8 cellular contexts compared by ENCODE assay signal in the genomic region with DNA sequence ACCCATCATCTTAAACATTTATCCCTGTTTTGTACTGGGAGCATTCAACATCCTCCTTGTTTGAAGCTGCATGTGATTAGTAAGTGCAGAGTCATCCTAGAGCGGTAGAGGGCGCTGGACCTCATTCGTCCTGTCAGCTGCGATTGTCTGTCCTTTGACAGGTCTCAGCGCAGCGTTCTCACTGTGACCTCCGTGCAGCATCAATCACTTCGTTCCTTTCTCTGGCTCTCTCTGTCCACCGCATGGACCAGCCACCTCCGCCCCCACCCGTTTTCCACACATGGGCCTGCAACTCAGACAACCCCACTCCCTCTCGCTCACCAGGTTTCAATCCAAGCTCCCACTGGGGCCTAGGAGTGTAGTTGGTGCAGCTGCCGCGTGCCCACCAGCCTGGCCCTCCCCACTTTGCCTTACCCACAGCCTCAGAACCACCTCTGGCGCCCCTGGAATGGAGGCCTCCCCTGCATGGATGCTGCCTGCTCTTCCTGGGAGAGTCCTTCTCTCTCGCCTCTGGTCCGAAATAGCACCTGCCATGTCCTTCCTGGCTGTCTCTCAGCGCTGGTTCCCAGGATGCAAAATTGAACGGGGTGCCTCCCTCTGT.
A peak's percentile ranks its signal among the peaks of the same experiment; 100 is the strongest.
DNase-seq lines count a peak whose midpoint lies in the region; ATAC-seq and TF ChIP-seq lines count a peak whose summit lies in the region.

No MANE protein-coding gene starts in this region.

- TF ChIP-seq CTCF in left ventricle myocardium inferior (IDR thresholded peaks at IDR 0.05; ENCODE audit: borderline replicate concordance), result peak; percentile 83

- intact Hi-C loops in left ventricle myocardium inferior (cut with micrococcal nuclease), result no loop called here

- peak; percentile 46 for ATAC-seq in HG03354 (IDR thresholded peaks at IDR 0.05; ENCODE audit: poor library complexity, severe bottlenecking, unreplicated experiment)
- no peak for ATAC-seq in HG02623 (IDR thresholded peaks at IDR 0.05; ENCODE audit: unreplicated experiment)

- no peak overlapping the region for H3K9ac ChIP-seq in adipocyte (ENCODE audit: low read length)

- H3K27me3 ChIP-seq in adipocyte (replicated peaks; ENCODE audit: control insufficient read depth, insufficient read depth, low read length), result peaks cover 5% of the 10 kb centered on the region
- peaks cover 12% of the 10 kb centered on the region for H3K27me3 ChIP-seq in left ventricle myocardium inferior (ENCODE audit: low read depth)

- H3K9me3 ChIP-seq in adipocyte (ENCODE audit: control insufficient read depth, low read length) (no peaks in the 10 kb centered on the region), left ventricle myocardium inferior (replicated peaks) (no peaks in the 10 kb centered on the region)

- H3K4me1 ChIP-seq in adipocyte (ENCODE audit: control insufficient read depth, insufficient read depth, low read length) (peaks cover 17% of the 10 kb centered on the region), left ventricle myocardium inferior (peaks cover 8% of the 10 kb centered on the region)

- H3K36me3 ChIP-seq in adipocyte (ENCODE audit: control insufficient read depth, insufficient read depth, low read length, severe bottlenecking), result no peaks in the 10 kb centered on the region
- H3K36me3 ChIP-seq in left ventricle myocardium inferior, result no peaks in the 10 kb centered on the region

- DNase-seq in C1 segment of cervical spinal cord (lab: John Stamatoyannopoulos, UW), result peak in 12 of 14 donors; percentile 27 to 72 (median 52)
- DNase-seq in SKM-1 treated with dmso at 0.1 percent for 144 hours (lab: John Stamatoyannopoulos, UW; ENCODE audit: unreplicated experiment), result peak; percentile 64
- DNase-seq in adipocyte (ENCODE audit: low read depth), result peak; percentile 52
- DNase-seq in left ventricle myocardium inferior, result peak; percentile 64
- DNase-seq in retina, result peak; percentile 83
- no peak for DNase-seq in middle frontal gyrus (ENCODE audit: extremely low spot score, low spot score)

- no peak overlapping the region for H3K4me3 ChIP-seq in adipocyte (ENCODE audit: low read length)
- H3K4me3 ChIP-seq in left ventricle myocardium inferior, result no peak overlapping the region

- no peak overlapping the region for H3K27ac ChIP-seq in left ventricle myocardium inferior (replicated peaks)
